In genomic region chr2:59322005-59322404, GRCh38 we compare ENCODE assay signal across 17 cellular contexts.
DNase-seq lines count a peak whose midpoint lies in the region; ATAC-seq and TF ChIP-seq lines count a peak whose summit lies in the region.
"Had no signal": no experiment of that assay in that cellular context is flagged by ENCODE, and none has a peak within 500 bp of the region (broad histone marks: within the 10 kb centered on the region; RNA-seq: fewer than 3 reads in every experiment).

No MANE protein-coding gene starts in this region.

- TF ChIP-seq CTCF in GM12865 (IDR thresholded peaks at IDR 0.05; ENCODE audit: insufficient read depth, low read depth, low read length, missing control alignments): no peak
- no peak for TF ChIP-seq CTCF in epithelial cell of esophagus (IDR thresholded peaks at IDR 0.05; ENCODE audit: insufficient read depth, low read depth, low read length, missing control alignments)
- TF ChIP-seq CTCF in neural crest cell (conservative IDR thresholded peaks at IDR 0.05): no peak

- no peak for ATAC-seq in GM21515 (IDR thresholded peaks at IDR 0.05; ENCODE audit: unreplicated experiment)

- no peaks in the 10 kb centered on the region for H3K4me1 Mint-ChIP-seq in neural crest cell
- H3K4me1 Mint-ChIP-seq: B cell had no signal

- no peak overlapping the region for H3K4me3 Mint-ChIP-seq in neural crest cell
- H3K4me3 Mint-ChIP-seq: B cell; CD4-positive, alpha-beta T cell; HFFc6 had no signal

- no peaks in the 10 kb centered on the region for H3K9me3 Mint-ChIP-seq in neural crest cell
- H3K9me3 Mint-ChIP-seq: CD4-positive, alpha-beta T cell had no signal

- H3K27me3 Mint-ChIP-seq in neural crest cell (ENCODE audit: low read depth): no peaks in the 10 kb centered on the region
- H3K27me3 Mint-ChIP-seq: CD4-positive, alpha-beta T cell had no signal

- H3K27ac Mint-ChIP-seq in neural crest cell (ENCODE audit: unreplicated experiment): peak overlapping the region; percentile 48
- H3K27ac Mint-ChIP-seq: B cell; CD4-positive, alpha-beta T cell; HFFc6 had no signal

- DNase-seq in GM12865 (ENCODE audit: low read depth) (peak; percentile 2), HT1080 (ENCODE audit: low read depth) (peak; percentile 8), epithelial cell of esophagus (ENCODE audit: low read depth) (peak; percentile 2), neural crest cell (ENCODE audit: low read depth, low spot score) (no peak), T-helper 9 cell (no peak), NCI-H1417 (lab: John Stamatoyannopoulos, UW) (no peak)
- DNase-seq: C1 segment of cervical spinal cord; Calu3; CD4-positive, alpha-beta T cell; DMS 273 treated with DMSO at 0.1 percent for 48 hours; DMS79 treated with DMSO at 0.1 percent for 48 hours; GDM1; GM23248; HCEC 1CT; HFFc6 had no signal

- no peaks in the 10 kb centered on the region for H3K36me3 Mint-ChIP-seq in neural crest cell (ENCODE audit: low read depth)

- H3K4me3 ChIP-seq in GM12865 (ENCODE audit: low read depth, low read length) (no peak overlapping the region), epithelial cell of esophagus (ENCODE audit: low read length) (no peak overlapping the region)
- H3K4me3 ChIP-seq: GM23248 had no signal

Comparison
In these comparisons a context has a peak if more than half of its experiments do, and no peak if none do; other contexts are left out.
1. DNase-seq: peak in GM12865 (single experiment), HT1080 (single experiment) and epithelial cell of esophagus (single experiment); none in neural crest cell (single experiment), T-helper 9 cell (single experiment) and NCI-H1417 (0 of 3).